Comparison of ENCODE assay signal across 10 cellular contexts in the genomic region with DNA sequence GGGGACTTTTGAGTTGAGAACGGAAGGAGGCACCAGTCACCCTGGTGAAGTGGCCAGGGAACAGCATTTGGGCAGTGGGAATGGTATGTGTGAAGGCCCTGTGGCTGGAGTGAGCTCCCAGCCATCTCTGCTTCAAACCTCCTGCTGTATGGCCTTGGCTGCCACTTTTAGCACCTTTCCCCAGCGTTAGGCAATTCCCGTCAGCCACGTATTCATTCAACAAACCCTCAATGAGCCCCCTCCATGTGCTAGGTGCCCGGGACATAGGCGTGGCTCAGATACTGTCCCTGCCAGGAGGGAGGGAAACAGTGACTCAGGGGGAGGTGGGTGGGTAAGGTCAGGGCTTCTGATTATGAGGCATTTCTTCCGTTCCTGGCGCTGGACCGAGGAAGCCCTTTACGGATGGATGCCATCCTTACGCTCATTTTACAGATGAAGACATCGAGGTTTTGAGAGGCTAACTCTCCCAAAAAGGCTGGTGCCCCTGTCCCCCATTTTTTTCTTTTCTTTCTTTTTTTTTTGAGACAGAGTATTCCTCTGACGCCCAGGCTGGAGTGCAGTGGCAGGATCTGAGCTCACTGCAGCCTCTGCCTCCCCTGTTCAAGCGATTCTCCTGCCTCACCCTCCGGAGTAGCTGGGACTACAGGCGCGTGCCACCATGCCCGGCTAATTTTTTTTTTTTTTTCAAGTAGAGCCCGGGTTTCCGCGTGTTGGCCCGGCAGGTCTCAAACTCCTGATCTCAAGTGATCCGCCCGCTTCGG. TPM values are rescaled to one million over a fixed set of nuclear protein-coding genes. Genes with fewer than 3 reads are reported as not detected.
DNase-seq lines count a peak whose midpoint lies in the region; ATAC-seq, FAIRE-seq and TF ChIP-seq lines count a peak whose summit lies in the region.
"Had no signal": no experiment of that assay in that cellular context is flagged by ENCODE, and none has a peak within 500 bp of the region (broad histone marks: within the 10 kb centered on the region; RNA-seq: fewer than 3 reads in every experiment).

No MANE protein-coding gene starts in this region.

- peaks cover 9 to 10% of the 10 kb centered on the region in 2 donors for H3K36me3 ChIP-seq in kidney (ENCODE audit: control insufficient read depth in 1 of 2, insufficient read depth in 2 of 2, low read length in 2 of 2)
- H3K36me3 ChIP-seq in thyroid gland: no peaks in the 10 kb centered on the region

- no peaks in the 10 kb centered on the region for H3K9me3 Mint-ChIP-seq in stimulated activated naive CD8-positive, alpha-beta T cell treated with anti-CD3 and anti-CD28 coated beads, Interleukin-15, amount 100 ng/mL, for 72 hours
- H3K9me3 Mint-ChIP-seq in activated naive CD8-positive, alpha-beta T cell treated with anti-CD3 and anti-CD28 coated beads for 36 hours: no peaks in the 10 kb centered on the region
- H3K9me3 Mint-ChIP-seq: activated naive CD4-positive, alpha-beta T cell treated with anti-CD3 and anti-CD28 coated beads, Interleukin-2, amount 50 U/mL, for 72 hours had no signal

- no peak overlapping the region for H3K27ac Mint-ChIP-seq in stimulated activated naive CD8-positive, alpha-beta T cell treated with anti-CD3 and anti-CD28 coated beads, Interleukin-15, amount 100 ng/mL, for 72 hours
- H3K27ac Mint-ChIP-seq in activated naive CD8-positive, alpha-beta T cell treated with anti-CD3 and anti-CD28 coated beads for 36 hours: no peak overlapping the region

- FAIRE-seq in kidney (lab: Jason Lieb, UNC): no peak

- no peak overlapping the region for H3K9ac ChIP-seq in kidney (ENCODE audit: low read length in 2 of 2)

- H3K27me3 Mint-ChIP-seq in stimulated activated naive CD8-positive, alpha-beta T cell treated with anti-CD3 and anti-CD28 coated beads, Interleukin-15, amount 100 ng/mL, for 72 hours: peaks cover 7% of the 10 kb centered on the region
- H3K27me3 Mint-ChIP-seq in activated naive CD8-positive, alpha-beta T cell treated with anti-CD3 and anti-CD28 coated beads for 36 hours: peaks cover 6% of the 10 kb centered on the region

- H3K4me3 Mint-ChIP-seq in stimulated activated naive CD8-positive, alpha-beta T cell treated with anti-CD3 and anti-CD28 coated beads, Interleukin-15, amount 100 ng/mL, for 72 hours: peak overlapping the region in 1 of 2 donors; percentile 57
- no peak overlapping the region for H3K4me3 Mint-ChIP-seq in activated naive CD8-positive, alpha-beta T cell treated with anti-CD3 and anti-CD28 coated beads for 36 hours

- H3K27me3 ChIP-seq in thyroid gland: no peaks in the 10 kb centered on the region

- H3K4me1 Mint-ChIP-seq in stimulated activated naive CD8-positive, alpha-beta T cell treated with anti-CD3 and anti-CD28 coated beads, Interleukin-15, amount 100 ng/mL, for 72 hours: peaks cover 33% of the 10 kb centered on the region
- peaks cover 10% of the 10 kb centered on the region for H3K4me1 Mint-ChIP-seq in activated naive CD8-positive, alpha-beta T cell treated with anti-CD3 and anti-CD28 coated beads for 36 hours

- WGBS in thyroid gland, 2 donors: 93 to 95% methylated on average over 25 of the region's 25 CpGs

- peak; percentile 53 for DNase-seq in stimulated activated naive CD8-positive, alpha-beta T cell treated with anti-CD3 and anti-CD28 coated beads, Interleukin-15, Interleukin-2, amounts not matched to agents 100 U/mL and 50 U/mL, for 24 hours
- no peak for DNase-seq in stimulated activated naive CD8-positive, alpha-beta T cell treated with anti-CD3 and anti-CD28 coated beads, Interleukin-15, amount 100 ng/mL, for 72 hours
- DNase-seq in activated naive CD8-positive, alpha-beta T cell treated with anti-CD3 and anti-CD28 coated beads for 36 hours: peak; percentile 22
- peak; percentile 62 for DNase-seq in kidney
- DNase-seq in DMS 273 treated with DMSO at 0.1 percent for 48 hours (lab: John Stamatoyannopoulos, UW): no peak
- DNase-seq in thyroid gland: no peak
- no peak for DNase-seq in NCI-H1092 treated with DMSO at 0.1 percent for 48 hours (lab: John Stamatoyannopoulos, UW)
- DNase-seq: NCI-H524 treated with DMSO at 0.1 percent for 48 hours had no signal

- TF ChIP-seq CTCF in kidney (IDR thresholded peaks at IDR 0.05; ENCODE audit: borderline replicate concordance, extremely low read depth, insufficient read depth) (no peak), thyroid gland (IDR thresholded peaks at IDR 0.05) (no peak)

- no peaks in the 10 kb centered on the region for H3K36me3 Mint-ChIP-seq in activated naive CD8-positive, alpha-beta T cell treated with anti-CD3 and anti-CD28 coated beads for 36 hours
- H3K36me3 Mint-ChIP-seq: activated naive CD4-positive, alpha-beta T cell treated with anti-CD3 and anti-CD28 coated beads, Interleukin-2, amount 50 U/mL, for 72 hours had no signal

- intact Hi-C loops in kidney (cut with DNase I): loop anchor here (10.0 kb wide), 1 partner anchor 99 kb away; the partner anchor contains the start of gene MANBAL
- intact Hi-C loops in thyroid gland (cut with DNase I): no loop called here

- peaks cover 0 to 3% of the 10 kb centered on the region in 2 donors for H3K4me1 ChIP-seq in kidney (ENCODE audit: control insufficient read depth in 1 of 2, insufficient read depth in 1 of 2, low read depth in 1 of 2, low read length in 2 of 2)
- peaks cover 0 to 4% of the 10 kb centered on the region in 2 donors for H3K4me1 ChIP-seq in thyroid gland

- no peak for TF ChIP-seq POLR2A in thyroid gland (IDR thresholded peaks at IDR 0.05)

- H3K9me3 ChIP-seq in kidney (ENCODE audit: control insufficient read depth in 1 of 2, low read length in 2 of 2) (no peaks in the 10 kb centered on the region), thyroid gland (no peaks in the 10 kb centered on the region)

- H3K4me3 ChIP-seq in kidney (ENCODE audit: low read length in 2 of 2): no peak overlapping the region
- H3K4me3 ChIP-seq in thyroid gland (replicated peaks in 1 of 3): no peak overlapping the region

- H3K27ac ChIP-seq in kidney (ENCODE audit: low read depth in 2 of 2, low read length in 2 of 2): no peak overlapping the region
- H3K27ac ChIP-seq in thyroid gland: no peak overlapping the region

- ATAC-seq in stimulated activated naive CD8-positive, alpha-beta T cell treated with anti-CD3 and anti-CD28 coated beads, Interleukin-15, Interleukin-2, amounts not matched to agents 100 U/mL and 50 U/mL, for 24 hours: peak; percentile 29
- no peak for ATAC-seq in stimulated activated naive CD8-positive, alpha-beta T cell treated with anti-CD3 and anti-CD28 coated beads, Interleukin-15, amount 100 ng/mL, for 72 hours
- ATAC-seq in HG03378 (IDR thresholded peaks at IDR 0.05; ENCODE audit: unreplicated experiment): no peak

RNA-seq across cellular contexts. Expression of gene SRC, which starts 37.5 kb away (rescaled TPM):
- 1 to 10 TPM; 1.1 to 1.9 TPM for total RNA-seq in activated naive CD8-positive, alpha-beta T cell treated with anti-CD3 and anti-CD28 coated beads for 36 hours
- total RNA-seq in kidney (70.0 TPM), thyroid gland (10 to 100 TPM; 17.1 to 23.7 (median 17.8) TPM)
- 28.5 TPM for polyA plus RNA-seq in kidney (ENCODE audit: insufficient read depth, low read depth, low replicate concordance)

Comparison
In these comparisons a context has a peak if more than half of its experiments do, and no peak if none do; other contexts are left out.
1. DNase-seq: peak in stimulated activated naive CD8-positive, alpha-beta T cell treated with anti-CD3 and anti-CD28 coated beads, Interleukin-15, Interleukin-2, amounts not matched to agents 100 U/mL and 50 U/mL, for 24 hours (single experiment), activated naive CD8-positive, alpha-beta T cell treated with anti-CD3 and anti-CD28 coated beads for 36 hours (single experiment) and kidney (single experiment); none in stimulated activated naive CD8-positive, alpha-beta T cell treated with anti-CD3 and anti-CD28 coated beads, Interleukin-15, amount 100 ng/mL, for 72 hours (0 of 2), DMS 273 treated with DMSO at 0.1 percent for 48 hours (single experiment), thyroid gland (0 of 2) and NCI-H1092 treated with DMSO at 0.1 percent for 48 hours (single experiment).
2. RNA of gene SRC, which starts 37.5 kb away (total RNA-seq): 70.0 TPM in kidney (single experiment) and 17.1 to 23.7 TPM in thyroid gland; 1.1 to 1.9 TPM in activated naive CD8-positive, alpha-beta T cell treated with anti-CD3 and anti-CD28 coated beads for 36 hours; every median in the first group is over 4 times any median in the second.